ENCODE assay signal across 8 cellular contexts in the genomic region with DNA sequence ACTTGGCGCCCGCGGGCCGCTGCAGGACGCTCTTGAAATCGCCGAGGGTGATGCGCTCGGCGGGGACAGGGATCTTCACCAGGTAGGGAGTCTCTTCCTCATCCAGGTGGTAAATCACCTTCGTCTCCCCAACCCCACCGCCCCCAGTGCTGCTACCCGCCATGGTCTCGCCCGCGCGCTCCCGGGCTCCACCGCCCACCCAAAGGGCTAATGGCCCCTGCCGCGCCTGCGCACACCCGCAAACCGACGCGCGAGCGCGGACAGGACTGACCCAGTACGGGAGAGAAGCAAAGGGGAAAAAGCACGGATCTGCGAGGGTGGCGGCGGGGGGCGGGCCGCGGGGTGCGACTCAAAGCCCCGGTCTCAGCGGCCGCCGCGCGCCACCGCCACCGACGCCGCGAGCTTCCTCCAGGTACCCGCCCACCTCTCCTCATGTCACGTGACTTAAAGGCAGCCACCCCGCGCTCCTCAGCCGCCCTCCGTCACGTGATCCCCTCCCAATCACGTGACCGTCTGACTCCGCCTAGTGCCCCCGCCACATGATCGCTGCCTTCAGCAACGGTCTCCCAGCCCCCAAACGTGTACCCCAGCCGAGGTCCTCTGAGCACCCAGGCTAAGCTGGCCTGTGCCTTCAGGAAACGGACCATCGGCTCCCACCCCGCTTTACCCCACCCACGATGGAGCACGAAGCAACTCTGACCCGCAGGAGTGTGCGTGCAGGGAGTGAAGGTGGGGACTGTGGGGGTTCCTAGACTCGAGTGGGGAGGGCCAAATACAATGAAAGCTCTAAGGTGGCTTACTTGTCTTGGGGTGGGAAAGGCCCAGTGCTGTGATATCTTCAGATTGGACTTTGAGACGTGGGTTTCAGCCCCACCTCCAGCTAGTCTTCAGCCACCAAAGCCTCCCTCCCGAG. TPM values are rescaled to one million over a fixed set of nuclear protein-coding genes. Genes with fewer than 3 reads are reported as not detected.
DNase-seq lines count a peak whose midpoint lies in the region; ATAC-seq, FAIRE-seq and TF ChIP-seq lines count a peak whose summit lies in the region.

A gene (minus strand): TSS at position 418 of the 913 bp plus-strand sequence. CDS start 255 bp downstream, at position 163.

- H2AFZ ChIP-seq in OCI-LY3 (ENCODE audit: low read depth, low read length), result peak within 1 kb of the TSS; percentile 34; the same call in 1 of the 2 replicates

- H3K36me3 Mint-ChIP-seq in CD8-positive, alpha-beta memory T cell, result peaks cover 0 to 60% (median 13%) of the 10 kb centered on the region in 3 donors
- H3K36me3 Mint-ChIP-seq in mesothelial cell of epicardium, result peaks cover 15% of the 10 kb centered on the region

- H4K20me1 ChIP-seq in OCI-LY3 (ENCODE audit: insufficient read depth, low read length), result peaks cover 11% of the 10 kb centered on the region

- no peak for TF ChIP-seq CTCF in OCI-LY3 (IDR thresholded peaks at IDR 0.05; ENCODE audit: low read depth, low read length)
- TF ChIP-seq CTCF in mesothelial cell of epicardium (IDR thresholded peaks at IDR 0.05; ENCODE audit: unreplicated experiment), result no peak

- ATAC-seq in GM21360 (IDR thresholded peaks at IDR 0.05; ENCODE audit: unreplicated experiment), result peak; percentile 43

- peak within 1 kb of the TSS; percentile 90 to 99 (median 94) for H3K27ac Mint-ChIP-seq in CD8-positive, alpha-beta memory T cell
- peak within 1 kb of the TSS; percentile 99 for H3K27ac Mint-ChIP-seq in mesothelial cell of epicardium

- peak; percentile 31 for FAIRE-seq in endometrium (lab: Jason Lieb, UNC)

- peaks cover 67% of the 10 kb centered on the region for H3K79me2 ChIP-seq in OCI-LY3 (ENCODE audit: low read length)

- H3K9me3 Mint-ChIP-seq in CD8-positive, alpha-beta memory T cell, result no peaks in the 10 kb centered on the region
- no peaks in the 10 kb centered on the region for H3K9me3 Mint-ChIP-seq in mesothelial cell of epicardium

- peaks cover 38 to 58% (median 46%) of the 10 kb centered on the region in 3 donors for H3K4me1 Mint-ChIP-seq in CD8-positive, alpha-beta memory T cell
- H3K4me1 Mint-ChIP-seq in mesothelial cell of epicardium, result peaks cover 32% of the 10 kb centered on the region

- H3K27me3 Mint-ChIP-seq in CD8-positive, alpha-beta memory T cell, result no peaks in the 10 kb centered on the region
- H3K27me3 Mint-ChIP-seq in mesothelial cell of epicardium (ENCODE audit: low read depth), result no peaks in the 10 kb centered on the region

- H3K4me1 ChIP-seq in CD8-positive, alpha-beta memory T cell (ENCODE audit: insufficient read depth, low read length), result peaks cover 35% of the 10 kb centered on the region
- H3K4me1 ChIP-seq in HUES6 (ENCODE audit: control insufficient read depth, insufficient read depth, low read length) (peaks cover 13% of the 10 kb centered on the region; the same call in 1 of the 2 replicates), OCI-LY3 (ENCODE audit: low read length) (peaks cover 12% of the 10 kb centered on the region)

- H3K9me3 ChIP-seq in CD8-positive, alpha-beta memory T cell (ENCODE audit: low read length), result no peaks in the 10 kb centered on the region
- H3K9me3 ChIP-seq in HUES6 (ENCODE audit: control insufficient read depth, insufficient read depth, low read depth, low read length) (no peaks in the 10 kb centered on the region), OCI-LY3 (ENCODE audit: insufficient read depth, low read length) (no peaks in the 10 kb centered on the region)

- DNase-seq in CD8-positive, alpha-beta memory T cell, result peak; percentile 93 to 97 (median 93)
- peak; percentile 95 for DNase-seq in activated CD8-positive, alpha-beta memory T cell treated with anti-CD3 and anti-CD28 coated beads, Interleukin-2, amount 50 U/mL, for 48 hours
- DNase-seq in mesothelial cell of epicardium (ENCODE audit: low spot score in 2 of 2, unreplicated experiment in 2 of 2), result peak; percentile 93 to 95
- peak; percentile 90 to 92 for DNase-seq in stimulated activated CD8-positive, alpha-beta memory T cell treated with anti-CD3 and anti-CD28 coated beads, Interleukin-15, amount 100 ng/mL, for 4 hours (ENCODE audit: low read depth in 2 of 2)

- peak within 1 kb of the TSS; percentile 80 for H3K4me2 ChIP-seq in OCI-LY3 (ENCODE audit: low read length)

- peak within 1 kb of the TSS; percentile 92 to 97 (median 95) for H3K4me3 Mint-ChIP-seq in CD8-positive, alpha-beta memory T cell
- H3K4me3 Mint-ChIP-seq in mesothelial cell of epicardium, result peak within 1 kb of the TSS; percentile 98

- H3K9ac ChIP-seq in HUES6 (ENCODE audit: low read length) (peak within 1 kb of the TSS; percentile 93), OCI-LY3 (ENCODE audit: low read length) (peak within 1 kb of the TSS; percentile 90)

- H3K27ac ChIP-seq in CD8-positive, alpha-beta memory T cell (ENCODE audit: low read depth, low read length), result peak within 1 kb of the TSS; percentile 76
- H3K27ac ChIP-seq in HUES6 (ENCODE audit: low read depth, low read length) (peak within 1 kb of the TSS; percentile 84), OCI-LY3 (ENCODE audit: low read length) (peak within 1 kb of the TSS; percentile 58)

- peak within 1 kb of the TSS; percentile 85 for H3K4me3 ChIP-seq in CD8-positive, alpha-beta memory T cell (ENCODE audit: low read length)
- H3K4me3 ChIP-seq in HUES6 (ENCODE audit: low read depth, low read length), result peak within 1 kb of the TSS; percentile 83
- H3K4me3 ChIP-seq in OCI-LY3 (ENCODE audit: low read length), result peak within 1 kb of the TSS; percentile 99

- POLR2A ChIA-PET in CD8-positive, alpha-beta memory T cell (lab: Charles Lee), result interaction anchor here (0.6 to 2.2 kb wide), 11 partner anchors 8 to 452 kb away, joined by 3 to 19 read pairs (median 6); a partner anchor contains a TSS

- CTCF ChIA-PET in CD8-positive, alpha-beta memory T cell (lab: Charles Lee), result interaction anchor here (0.9 to 3.6 kb wide), 4 partner anchors 14 to 189 kb away, joined by 3 to 20 read pairs (median 6); a partner anchor contains a TSS

- no peaks in the 10 kb centered on the region for H3K27me3 ChIP-seq in CD8-positive, alpha-beta memory T cell (ENCODE audit: insufficient read depth, low read length, poor library complexity, severe bottlenecking)
- H3K27me3 ChIP-seq in HUES6 (ENCODE audit: control insufficient read depth, insufficient read depth, low read length) (no peaks in the 10 kb centered on the region), OCI-LY3 (ENCODE audit: low read depth, low read length) (no peaks in the 10 kb centered on the region)

- peaks cover 15% of the 10 kb centered on the region for H3K36me3 ChIP-seq in CD8-positive, alpha-beta memory T cell (ENCODE audit: insufficient read depth, low read length)
- H3K36me3 ChIP-seq in HUES6 (ENCODE audit: control insufficient read depth, insufficient read depth, low read length), result peaks cover 44% of the 10 kb centered on the region
- H3K36me3 ChIP-seq in OCI-LY3 (replicated peaks; ENCODE audit: low read depth, low read length), result peaks cover 13% of the 10 kb centered on the region

RNA-seq across cellular contexts. Expression of the gene that starts here (rescaled TPM):
- 10 to 100 TPM; 61.8 to 65.5 TPM for total RNA-seq in CD8-positive, alpha-beta memory T cell
- 24.0 TPM for polyA plus RNA-seq in CD8-positive, alpha-beta memory T cell
- 87.3 to 96.1 TPM (median 94.0 TPM) in 3 replicates for total RNA-seq in mesothelial cell of epicardium

Comparison
In these comparisons a context has a peak if more than half of its experiments do, and no peak if none do; other contexts are left out.
1. Peak in every context shown above with its lines: DNase-seq, ATAC-seq, H3K4me3 ChIP-seq and H3K27ac ChIP-seq.